Comparison of ENCODE assay signal across 8 cellular contexts in the genomic region with DNA sequence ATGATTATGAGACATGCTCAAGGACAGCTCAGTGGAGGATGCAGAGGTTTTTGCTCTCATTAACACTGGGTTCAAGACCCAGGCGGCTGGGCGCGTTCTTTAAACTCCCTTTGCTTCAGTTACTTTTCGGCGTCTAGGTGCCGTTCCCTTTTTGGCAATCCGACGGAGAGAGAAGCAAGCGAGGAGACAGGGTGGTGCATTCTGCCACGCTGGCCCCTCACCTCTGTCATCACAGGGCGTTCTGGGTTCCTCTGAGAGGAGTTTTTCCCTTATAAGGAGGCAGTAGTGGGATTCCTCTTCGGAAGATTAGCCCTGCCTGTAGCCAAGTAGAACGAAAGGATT.
DNase-seq lines count a peak whose midpoint lies in the region; ATAC-seq and TF ChIP-seq lines count a peak whose summit lies in the region.

No MANE protein-coding gene starts in this region.

- TF ChIP-seq POLR2A in GM19099 (IDR thresholded peaks at IDR 0.05; ENCODE audit: extremely low read depth, insufficient read length, low read depth): peak; percentile 42

- no peak overlapping the region for H3K27ac Mint-ChIP-seq in central memory CD8-positive, alpha-beta T cell (ENCODE audit: low read depth)

- H3K27ac ChIP-seq in VCaP: peak overlapping the region; percentile 88

- no peaks in the 10 kb centered on the region for H3K4me1 Mint-ChIP-seq in central memory CD8-positive, alpha-beta T cell

- peak overlapping the region; percentile 67 for H3K4me3 ChIP-seq in AG09309 (ENCODE audit: control insufficient read depth, low read depth, low read length)

- H3K4me3 Mint-ChIP-seq in central memory CD8-positive, alpha-beta T cell: no peak overlapping the region

- ATAC-seq in central memory CD8-positive, alpha-beta T cell (replicated peaks; ENCODE audit: extremely low read depth, poor library complexity, severe bottlenecking): peak; percentile 8
- ATAC-seq in GM21515 (IDR thresholded peaks at IDR 0.05; ENCODE audit: unreplicated experiment): no peak

- H3K36me3 Mint-ChIP-seq in central memory CD8-positive, alpha-beta T cell (ENCODE audit: insufficient read depth): peaks cover 20% of the 10 kb centered on the region

- no peak for TF ChIP-seq CTCF in AG09309 (IDR thresholded peaks at IDR 0.05; ENCODE audit: control insufficient read depth, insufficient read depth, low read depth, low read length, missing control alignments)
- TF ChIP-seq CTCF in VCaP (conservative IDR thresholded peaks at IDR 0.05): no peak

- DNase-seq in AG09309 (ENCODE audit: low read depth): peak; percentile 55
- DNase-seq in NCI-H146 treated with DMSO at 0.1 percent for 48 hours (lab: John Stamatoyannopoulos, UW; ENCODE audit: unreplicated experiment): peak; percentile 21
- DNase-seq in central memory CD8-positive, alpha-beta T cell (ENCODE audit: low spot score in 2 of 2): peak; percentile 32 to 58
- peak; percentile 76 for DNase-seq in kidney tubule cell (ENCODE audit: low spot score)
- peak in 3 of 4 experiments; percentile 30 to 58 (median 45) for DNase-seq in stimulated activated CD4-positive, alpha-beta T cell treated with anti-CD3 and anti-CD28 coated beads, Interleukin-1b, Interleukin-23, amount 100 ng/mL, for 24 hours (ENCODE audit: low read depth in 4 of 4, low spot score in 1 of 4)

- H3K9me3 Mint-ChIP-seq in central memory CD8-positive, alpha-beta T cell: peaks cover 9% of the 10 kb centered on the region

- H3K27me3 Mint-ChIP-seq in central memory CD8-positive, alpha-beta T cell: peaks cover 11% of the 10 kb centered on the region

Comparison
In these comparisons a context has a peak if more than half of its experiments do, and no peak if none do; other contexts are left out.
1. DNase-seq: peak in every context shown above with its lines; median percentile 76 in kidney tubule cell; 55 in AG09309; 45 in central memory CD8-positive, alpha-beta T cell; 45 in stimulated activated CD4-positive, alpha-beta T cell treated with anti-CD3 and anti-CD28 coated beads, Interleukin-1b, Interleukin-23, amount 100 ng/mL, for 24 hours; 21 in NCI-H146 treated with DMSO at 0.1 percent for 48 hours.